ENCODE assay signal across 20 cellular contexts in genomic region chr9:7075154-7075553, GRCh38.
DNase-seq lines count a peak whose midpoint lies in the region; ATAC-seq, FAIRE-seq and TF ChIP-seq lines count a peak whose summit lies in the region.
"Had no signal": no experiment of that assay in that cellular context is flagged by ENCODE, and none has a peak within 500 bp of the region (broad histone marks: within the 10 kb centered on the region; RNA-seq: fewer than 3 reads in every experiment).

No MANE protein-coding gene starts in this region.

- 0 out of 2 replicates have a peak, but pooled peaks cover 3% of the 10 kb centered on the region for H4K20me1 ChIP-seq in GM23338 (replicated peaks; ENCODE audit: insufficient read depth)

- no peaks in the 10 kb centered on the region for H3K27me3 Mint-ChIP-seq in GM23338 (ENCODE audit: insufficient read depth, low read depth, poor library complexity)
- H3K27me3 Mint-ChIP-seq: CD4-positive, alpha-beta memory T cell; IgD-negative memory B cell had no signal

- in situ Hi-C loops in HAP-1 (cut with MboI; ENCODE audit: low sequenced_read_pairs), result no loop called here

- no peaks in the 10 kb centered on the region for H3K9me3 ChIP-seq in HAP-1
- H3K9me3 ChIP-seq: BE2C had no signal

- no peak overlapping the region for H3K27ac ChIP-seq in GM23338 (ENCODE audit: low read depth)
- H3K27ac ChIP-seq: C4-2B had no signal

- no peaks in the 10 kb centered on the region for H3K79me2 ChIP-seq in GM23338 (replicated peaks; ENCODE audit: insufficient read depth)

- H3K36me3 Mint-ChIP-seq in GM23338 (ENCODE audit: low read depth), result no peaks in the 10 kb centered on the region; the same call in 2 of the 3 replicates

- no peaks in the 10 kb centered on the region for H3K9me3 Mint-ChIP-seq in GM23338
- H3K9me3 Mint-ChIP-seq: HFFc6, IgD-negative memory B cell had no signal

- ATAC-seq in GM23338, result peak; percentile 25; the same call in 1 of the 3 replicates
- ATAC-seq: GM12878 had no signal

- H3K4me1 ChIP-seq in GM23338 (ENCODE audit: insufficient read depth) (0 out of 2 replicates have a peak, but pooled peaks cover 3% of the 10 kb centered on the region), HAP-1 (no peaks in the 10 kb centered on the region)
- H3K4me1 ChIP-seq: BE2C had no signal

- no peak for TF ChIP-seq CTCF in GM23338 (conservative IDR thresholded peaks at IDR 0.05; ENCODE audit: low read depth in 2 of 2)
- TF ChIP-seq CTCF in bronchial epithelial cell (IDR thresholded peaks at IDR 0.05; ENCODE audit: insufficient read depth, low read length, severe bottlenecking), result no peak

- no peak overlapping the region for H2AFZ ChIP-seq in GM23338

- no peak overlapping the region for H3K4me3 Mint-ChIP-seq in GM23338
- H3K4me3 Mint-ChIP-seq: CD4-positive, alpha-beta memory T cell; HFFc6; IgD-negative memory B cell had no signal

- H3K4me3 ChIP-seq in GM23338, result no peak overlapping the region
- H3K4me3 ChIP-seq in bronchial epithelial cell (ENCODE audit: low read depth, low read length), result no peak overlapping the region
- no peak overlapping the region for H3K4me3 ChIP-seq in HAP-1
- H3K4me3 ChIP-seq: GM12878 had no signal

- H3K4me2 ChIP-seq in GM23338, result no peak overlapping the region

- FAIRE-seq in bronchial epithelial cell (lab: Jason Lieb, UNC), result peak; percentile 32
- FAIRE-seq: A204.1, D721Med, GM12878, GM18507 had no signal

- H3K4me1 Mint-ChIP-seq in GM23338, result peaks cover 8% of the 10 kb centered on the region; the same call in 2 of the 3 replicates
- H3K4me1 Mint-ChIP-seq: IgD-negative memory B cell had no signal

- no peak overlapping the region; the same call in 1 of the 2 replicates for H3K27ac Mint-ChIP-seq in GM23338
- H3K27ac Mint-ChIP-seq: HFFc6, IgD-negative memory B cell had no signal

- H3K36me3 ChIP-seq in GM23338 (ENCODE audit: insufficient read depth) (no peaks in the 10 kb centered on the region), bronchial epithelial cell (ENCODE audit: control insufficient read depth, insufficient read depth, low read length) (peaks cover 4% of the 10 kb centered on the region), HAP-1 (replicated peaks) (no peaks in the 10 kb centered on the region)
- H3K36me3 ChIP-seq: BE2C had no signal

- H3K27me3 ChIP-seq in GM23338 (ENCODE audit: insufficient read depth) (no peaks in the 10 kb centered on the region), bronchial epithelial cell (ENCODE audit: control insufficient read depth, insufficient read depth, low read length) (no peaks in the 10 kb centered on the region), HAP-1 (ENCODE audit: low read depth) (no peaks in the 10 kb centered on the region)
- H3K27me3 ChIP-seq: BE2C had no signal

- no peaks in the 10 kb centered on the region for H3K9me2 ChIP-seq in GM23338 (ENCODE audit: insufficient read depth)

- no peaks in the 10 kb centered on the region for H3F3A ChIP-seq in GM23338 (replicated peaks; ENCODE audit: low read depth)

- DNase-seq in GM23338 (ENCODE audit: low spot score) (no peak), bronchial epithelial cell (ENCODE audit: low read depth) (no peak), iris pigment epithelial cell (ENCODE audit: low read depth) (peak; percentile 14), stromal cell of bone marrow (ENCODE audit: low read depth) (peak; percentile 23), DMS153 treated with DMSO at 0.1 percent for 48 hours (lab: John Stamatoyannopoulos, UW; ENCODE audit: unreplicated experiment) (no peak), GM03348 (ENCODE audit: low spot score) (no peak), HAP-1 (ENCODE audit: low spot score in 2 of 2) (no peak)
- DNase-seq: BE2C; CD4-positive, alpha-beta memory T cell; COR-L47; DMS53; GOT3; HCEC 1CT; HFFc6 had no signal

TF ChIP-seq in GM23338, 12 proteins besides CTCF, POLR2A, EP300 and RAD21:
- no peak for TF ChIP-seq CREB1 (CRISPR knock-in tag; IDR thresholded peaks at IDR 0.05; ENCODE audit: low read depth)
- no peak for TF ChIP-seq POLR2AphosphoS5 (IDR thresholded peaks at IDR 0.05; ENCODE audit: low read depth)
- TF ChIP-seq STAT1 (IDR thresholded peaks at IDR 0.05; ENCODE audit: unreplicated experiment), result no peak
- TF ChIP-seq REST (IDR thresholded peaks at IDR 0.05; ENCODE audit: unreplicated experiment), result no peak
- no peak for TF ChIP-seq EZH2phosphoT487 (IDR thresholded peaks at IDR 0.05; ENCODE audit: unreplicated experiment)
- TF ChIP-seq JUNB (IDR thresholded peaks at IDR 0.05; ENCODE audit: unreplicated experiment), result no peak
- TF ChIP-seq EZH2 (IDR thresholded peaks at IDR 0.05; ENCODE audit: low read depth, unreplicated experiment), result no peak
- no peak for TF ChIP-seq ZNF114 (CRISPR knock-in tag; IDR thresholded peaks at IDR 0.05)

Comparison
In these comparisons a context has a peak if more than half of its experiments do, and no peak if none do; other contexts are left out.
1. DNase-seq: peak in iris pigment epithelial cell (single experiment) and stromal cell of bone marrow (single experiment); none in GM23338 (single experiment), bronchial epithelial cell (single experiment), DMS153 treated with DMSO at 0.1 percent for 48 hours (single experiment), GM03348 (single experiment) and HAP-1 (0 of 2).